15 cellular contexts compared by ENCODE assay signal in genomic region chr16:23902223-23903000, GRCh38.
A peak's percentile ranks its signal among the peaks of the same experiment; 100 is the strongest.
DNase-seq lines count a peak whose midpoint lies in the region; ATAC-seq and TF ChIP-seq lines count a peak whose summit lies in the region.
"Had no signal": no experiment of that assay in that cellular context is flagged by ENCODE, and none has a peak within 500 bp of the region (broad histone marks: within the 10 kb centered on the region; RNA-seq: fewer than 3 reads in every experiment).

No MANE protein-coding gene starts in this region.

- CTCF ChIA-PET in CD4-positive, alpha-beta memory T cell (lab: Charles Lee; ENCODE audit: partially characterized antibody), result interaction anchor here (1.0 to 1.9 kb wide), 3 partner anchors 57 to 108 kb away, joined by 3 to 5 read pairs (median 4); no protein-coding TSS in a partner anchor

- H3K36me3 Mint-ChIP-seq in activated T-cell treated with anti-CD3 and anti-CD28 coated beads, Interleukin-2, amount 50 U/mL, for 72 hours (ENCODE audit: insufficient read depth in 2 of 2), result peaks cover 0 to 7% of the 10 kb centered on the region in 2 donors
- no peaks in the 10 kb centered on the region for H3K36me3 Mint-ChIP-seq in effector memory CD8-positive, alpha-beta T cell (ENCODE audit: insufficient read depth)
- H3K36me3 Mint-ChIP-seq in CD4-positive, alpha-beta memory T cell, result peaks cover 3 to 9% of the 10 kb centered on the region in 2 donors

- TF ChIP-seq CTCF in Loucy (conservative IDR thresholded peaks at IDR 0.05; ENCODE audit: low read length) (no peak), neutrophil (IDR thresholded peaks at IDR 0.05) (no peak)

- no peak for DNase-seq in activated T-cell treated with anti-CD3 and anti-CD28 coated beads, Interleukin-2, amount 50 U/mL, for 72 hours
- no peak for DNase-seq in activated T-cell treated with anti-CD3 and anti-CD28 coated beads for 4 hours
- no peak for DNase-seq in effector memory CD8-positive, alpha-beta T cell
- DNase-seq in CD4-positive, alpha-beta memory T cell, result no peak
- DNase-seq: CD8-positive, alpha-beta T cell; Karpas-422; NCI-H1417; NCI-H2029; NCI-H510A; Peyer's patch; SIG-M5 had no signal

- peaks cover 6% of the 10 kb centered on the region; the same call in 1 of the 2 replicates for H3F3A ChIP-seq in Loucy (ENCODE audit: low read depth)

- H3K27ac ChIP-seq in neutrophil, result peak overlapping the region; percentile 61
- H3K27ac ChIP-seq in CD4-positive, alpha-beta memory T cell (ENCODE audit: low read depth, low read length), result no peak overlapping the region
- H3K27ac ChIP-seq: Peyer's patch had no signal

- H3K9ac ChIP-seq in Loucy (ENCODE audit: low read depth, low read length, poor library complexity, severe bottlenecking), result peak overlapping the region; percentile 81

- POLR2A ChIA-PET in CD4-positive, alpha-beta memory T cell (lab: Charles Lee; ENCODE audit: partially characterized antibody), result no interaction called here

- peaks cover 67% of the 10 kb centered on the region for H3K4me1 Mint-ChIP-seq in activated T-cell treated with anti-CD3 and anti-CD28 coated beads, Interleukin-2, amount 50 U/mL, for 72 hours (ENCODE audit: low read depth)
- peaks cover 47 to 78% of the 10 kb centered on the region in 2 donors for H3K4me1 Mint-ChIP-seq in effector memory CD8-positive, alpha-beta T cell (ENCODE audit: low read depth in 2 of 2)
- peaks cover 53 to 89% (median 66%) of the 10 kb centered on the region in 4 donors for H3K4me1 Mint-ChIP-seq in CD4-positive, alpha-beta memory T cell

- H3K27me3 ChIP-seq in Loucy (ENCODE audit: insufficient read depth, low read length, poor library complexity, severe bottlenecking) (no peaks in the 10 kb centered on the region), neutrophil (no peaks in the 10 kb centered on the region)
- H3K27me3 ChIP-seq in CD4-positive, alpha-beta memory T cell (ENCODE audit: insufficient read depth, low read length), result no peaks in the 10 kb centered on the region
- H3K27me3 ChIP-seq: Peyer's patch had no signal

- H3K4me3 ChIP-seq in Loucy (ENCODE audit: low read length, poor library complexity, severe bottlenecking) (peak overlapping the region; percentile 70), neutrophil (ENCODE audit: low read depth in 1 of 2, low read length in 1 of 2) (no peak overlapping the region)
- no peak overlapping the region for H3K4me3 ChIP-seq in CD4-positive, alpha-beta memory T cell (ENCODE audit: low read length in 2 of 2)
- H3K4me3 ChIP-seq: Peyer's patch had no signal

- H3K9me3 ChIP-seq in Loucy (ENCODE audit: insufficient read depth, low read depth, low read length), result no peaks in the 10 kb centered on the region
- H3K9me3 ChIP-seq in neutrophil, result no peaks in the 10 kb centered on the region
- no peaks in the 10 kb centered on the region for H3K9me3 ChIP-seq in CD4-positive, alpha-beta memory T cell (ENCODE audit: control insufficient read depth in 1 of 2, low read length in 2 of 2)
- H3K9me3 ChIP-seq: Peyer's patch had no signal

- H3K27me3 Mint-ChIP-seq in activated T-cell treated with anti-CD3 and anti-CD28 coated beads, Interleukin-2, amount 50 U/mL, for 72 hours (ENCODE audit: low read depth), result no peaks in the 10 kb centered on the region
- H3K27me3 Mint-ChIP-seq in effector memory CD8-positive, alpha-beta T cell, result no peaks in the 10 kb centered on the region
- H3K27me3 Mint-ChIP-seq in CD4-positive, alpha-beta memory T cell, result no peaks in the 10 kb centered on the region

- peaks cover 77% of the 10 kb centered on the region for H3K79me2 ChIP-seq in Loucy (ENCODE audit: insufficient read depth, low read length)

- no peaks in the 10 kb centered on the region for H3K9me3 Mint-ChIP-seq in activated T-cell treated with anti-CD3 and anti-CD28 coated beads, Interleukin-2, amount 50 U/mL, for 72 hours
- no peaks in the 10 kb centered on the region for H3K9me3 Mint-ChIP-seq in effector memory CD8-positive, alpha-beta T cell
- H3K9me3 Mint-ChIP-seq in CD4-positive, alpha-beta memory T cell, result no peaks in the 10 kb centered on the region
- H3K9me3 Mint-ChIP-seq: CD8-positive, alpha-beta T cell had no signal

- H2AFZ ChIP-seq in Loucy (ENCODE audit: low read length), result no peak overlapping the region

- peaks cover 78% of the 10 kb centered on the region for H3K4me1 ChIP-seq in Loucy (ENCODE audit: insufficient read depth, low read length, poor library complexity, severe bottlenecking)
- H3K4me1 ChIP-seq in neutrophil (ENCODE audit: control insufficient read depth in 1 of 2, insufficient read depth in 1 of 2, low read depth in 1 of 2, low read length in 1 of 2), result peaks cover 18 to 32% of the 10 kb centered on the region in 2 experiments
- H3K4me1 ChIP-seq in CD4-positive, alpha-beta memory T cell (ENCODE audit: insufficient read depth, low read length), result peaks cover 53% of the 10 kb centered on the region
- H3K4me1 ChIP-seq: Peyer's patch had no signal

- H3K4me3 Mint-ChIP-seq in activated T-cell treated with anti-CD3 and anti-CD28 coated beads, Interleukin-2, amount 50 U/mL, for 72 hours, result no peak overlapping the region
- H3K4me3 Mint-ChIP-seq in effector memory CD8-positive, alpha-beta T cell, result peak overlapping the region; percentile 8 to 35
- H3K4me3 Mint-ChIP-seq in CD4-positive, alpha-beta memory T cell, result peak overlapping the region in 2 of 8 donors; percentile 2 to 53

- H3K36me3 ChIP-seq in Loucy (ENCODE audit: insufficient read depth, low read length) (no peaks in the 10 kb centered on the region), neutrophil (peaks cover 13% of the 10 kb centered on the region)
- no peaks in the 10 kb centered on the region for H3K36me3 ChIP-seq in CD4-positive, alpha-beta memory T cell (ENCODE audit: insufficient read depth, low read length)
- H3K36me3 ChIP-seq: Peyer's patch had no signal

- H3K4me2 ChIP-seq in Loucy (ENCODE audit: low read depth, low read length, poor library complexity, severe bottlenecking), result peak overlapping the region; percentile 84

- H3K27ac Mint-ChIP-seq in activated T-cell treated with anti-CD3 and anti-CD28 coated beads, Interleukin-2, amount 50 U/mL, for 72 hours, result peak overlapping the region; percentile 24
- peak overlapping the region; percentile 84 to 87 for H3K27ac Mint-ChIP-seq in effector memory CD8-positive, alpha-beta T cell
- peak overlapping the region in 1 of 7 donors; percentile 26 for H3K27ac Mint-ChIP-seq in CD4-positive, alpha-beta memory T cell

- intact Hi-C loops in CD4-positive, alpha-beta memory T cell (cut with micrococcal nuclease), result loop anchor here (10.0 kb wide), 1 partner anchor 48 kb away; no protein-coding TSS in a partner anchor

- H4K20me1 ChIP-seq in Loucy (ENCODE audit: insufficient read depth, low read length, poor library complexity, severe bottlenecking), result no peaks in the 10 kb centered on the region

- no peak for ATAC-seq in activated T-cell treated with anti-CD3 and anti-CD28 coated beads, Interleukin-2, amount 50 U/mL, for 72 hours (replicated peaks in 1 of 2)
- no peak for ATAC-seq in effector memory CD8-positive, alpha-beta T cell (replicated peaks)
- no peak for ATAC-seq in GM19324 (IDR thresholded peaks at IDR 0.05; ENCODE audit: low FRiP score, unreplicated experiment)
- ATAC-seq in HG02763 (IDR thresholded peaks at IDR 0.05; ENCODE audit: unreplicated experiment), result no peak
- ATAC-seq: CD8-positive, alpha-beta T cell had no signal

- no peaks in the 10 kb centered on the region for H3K9me2 ChIP-seq in Loucy (replicated peaks; ENCODE audit: low read depth, low read length)

Comparison
In these comparisons a context has a peak if more than half of its experiments do, and no peak if none do; other contexts are left out.
1. H3K4me3 Mint-ChIP-seq: peak in effector memory CD8-positive, alpha-beta T cell (2 of 2); none in activated T-cell treated with anti-CD3 and anti-CD28 coated beads, Interleukin-2, amount 50 U/mL, for 72 hours (0 of 2).